ENCODE assay signal across 1 cellular context in genomic region chr6:15325540-15325955, GRCh38.
A peak's percentile ranks its signal among the peaks of the same experiment; 100 is the strongest.
TF ChIP-seq lines count a peak whose summit lies in the region.

No MANE protein-coding gene starts in this region.

TF ChIP-seq in HepG2, 621 proteins besides CTCF, POLR2A, EP300 and RAD21 (continued from another document):
- TF ChIP-seq ZBTB33 (CRISPR knock-in tag; IDR thresholded peaks at IDR 0.05) = peak; percentile 81
- TF ChIP-seq BCL6 (CRISPR knock-in tag; IDR thresholded peaks at IDR 0.05) = peak; percentile 71
- peak; percentile 27; the same call in 1 of the 2 replicates for TF ChIP-seq HNF4A (CRISPR knock-in tag; IDR thresholded peaks at IDR 0.05)
